In genomic region chr13:22828081-22828480, GRCh38 we compare ENCODE assay signal across 1 cellular context.
TF ChIP-seq lines count a peak whose summit lies in the region.

No MANE protein-coding gene starts in this region.

TF ChIP-seq in HepG2, 621 proteins besides CTCF, POLR2A, EP300 and RAD21 (continued from another document):
- TF ChIP-seq PCBP1 (IDR thresholded peaks at IDR 0.05; ENCODE audit: borderline replicate concordance, low read depth, low read length): no peak
- TF ChIP-seq ATF6 (CRISPR knock-in tag; conservative IDR thresholded peaks at IDR 0.05): no peak
